Comparison of ENCODE assay signal across 17 cellular contexts in genomic region chr7:24779283-24779655, GRCh38. TPM values are rescaled to one million over a fixed set of nuclear protein-coding genes. Genes with fewer than 3 reads are reported as not detected.
DNase-seq lines count a peak whose midpoint lies in the region; ATAC-seq, FAIRE-seq and TF ChIP-seq lines count a peak whose summit lies in the region.
"Had no signal": no experiment of that assay in that cellular context is flagged by ENCODE, and none has a peak within 500 bp of the region (broad histone marks: within the 10 kb centered on the region; RNA-seq: fewer than 3 reads in every experiment).

No MANE protein-coding gene starts in this region.

- H3K4me3 ChIP-seq in AG04450 (ENCODE audit: low read depth, low read length) (no peak overlapping the region), astrocyte (ENCODE audit: insufficient read depth, low read depth, low read length) (no peak overlapping the region), osteoblast (ENCODE audit: insufficient read depth, low read length) (no peak overlapping the region)
- H3K4me3 ChIP-seq: GM23338, neural progenitor cell, prostate gland had no signal

- H3K79me2 ChIP-seq in astrocyte (ENCODE audit: insufficient read depth, low read length) (no peaks in the 10 kb centered on the region), osteoblast (ENCODE audit: insufficient read depth, low read length) (no peaks in the 10 kb centered on the region)

- no peaks in the 10 kb centered on the region for H3K27me3 Mint-ChIP-seq in astrocyte (ENCODE audit: low read depth, unreplicated experiment)
- H3K27me3 Mint-ChIP-seq: activated T-helper 17 cell treated with anti-CD3 and anti-CD28 coated beads, Interleukin-2, amount 50 U/mL, for 72 hours had no signal

- POLR2A ChIA-PET in AG04450 (lab: Yijun Ruan, JAX): interaction anchor here (1.1 kb wide), 1 partner anchor 21 kb away, joined by 3 read pairs; no protein-coding TSS in a partner anchor

- peak overlapping the region; percentile 92 for H3K27ac Mint-ChIP-seq in astrocyte (ENCODE audit: unreplicated experiment)
- H3K27ac Mint-ChIP-seq: activated T-helper 17 cell treated with anti-CD3 and anti-CD28 coated beads, Interleukin-2, amount 50 U/mL, for 72 hours; GM23338; neural progenitor cell; T-helper 2 cell treated with Interferon-gamma antibody and Interleukin-4, amounts not matched to agents 5 μg/mL and 100 μg/mL, for 36 hours had no signal

- CTCF ChIA-PET in AG04450 (lab: Charles Lee): interaction anchor here (1.1 to 3.0 kb wide), 4 partner anchors 33 to 319 kb away, joined by 3 to 28 read pairs (median 7); no protein-coding TSS in a partner anchor

- DNase-seq in AG04450 (ENCODE audit: low read depth, low spot score): no peak
- no peak for DNase-seq in GM12891 (ENCODE audit: insufficient read length, low spot score)
- no peak for DNase-seq in astrocyte (ENCODE audit: low read depth)
- no peak for DNase-seq in osteoblast (ENCODE audit: insufficient read length, low spot score, missing footprints)
- DNase-seq in GM03348 (ENCODE audit: low spot score): no peak
- DNase-seq: activated CD4-positive, CD25-positive, alpha-beta regulatory T cell; activated CD8-positive, alpha-beta memory T cell treated with anti-CD3 and anti-CD28 coated beads for 24 hours; NCI-H1417 treated with DMSO at 0.1 percent for 48 hours; NCI-H526 treated with DMSO at 0.1 percent for 48 hours; PC-3 had no signal

- H3K36me3 ChIP-seq in astrocyte (ENCODE audit: insufficient read depth, low read length) (no peaks in the 10 kb centered on the region), osteoblast (ENCODE audit: insufficient read depth, low read length) (no peaks in the 10 kb centered on the region)
- H3K36me3 ChIP-seq: neural progenitor cell, prostate gland had no signal

- no peak for TF ChIP-seq CTCF in AG04450 (IDR thresholded peaks at IDR 0.05; ENCODE audit: low read depth, low read length)
- TF ChIP-seq CTCF in astrocyte (IDR thresholded peaks at IDR 0.05; ENCODE audit: insufficient read depth, low read depth, low read length): no peak
- no peak for TF ChIP-seq CTCF in osteoblast (IDR thresholded peaks at IDR 0.05; ENCODE audit: extremely low read depth, low read depth, low read length)

- TF ChIP-seq POLR2A in GM12891 (IDR thresholded peaks at IDR 0.05; ENCODE audit: low read depth, low read length): no peak

- H3K9me3 Mint-ChIP-seq in astrocyte (ENCODE audit: unreplicated experiment): peaks cover 3% of the 10 kb centered on the region

- H3K4me1 ChIP-seq in astrocyte (ENCODE audit: insufficient read depth, low read length): peaks cover 10% of the 10 kb centered on the region
- peaks cover 29% of the 10 kb centered on the region for H3K4me1 ChIP-seq in osteoblast (ENCODE audit: insufficient read depth, low read length)
- H3K4me1 ChIP-seq: neural progenitor cell, prostate gland had no signal

- H3K9me3 ChIP-seq in AG04450 (ENCODE audit: control insufficient read depth, insufficient read depth, low read length): no peaks in the 10 kb centered on the region
- H3K9me3 ChIP-seq in astrocyte (ENCODE audit: insufficient read depth, low read depth, low read length): no peaks in the 10 kb centered on the region
- H3K9me3 ChIP-seq in osteoblast (ENCODE audit: low read depth, low read length): no peaks in the 10 kb centered on the region
- H3K9me3 ChIP-seq: prostate gland had no signal

- no peak for FAIRE-seq in GM12891 (lab: Jason Lieb, UNC)
- FAIRE-seq in astrocyte (lab: Jason Lieb, UNC): no peak

- no peak overlapping the region for H3K4me3 Mint-ChIP-seq in astrocyte (ENCODE audit: unreplicated experiment)
- H3K4me3 Mint-ChIP-seq: activated T-helper 17 cell treated with anti-CD3 and anti-CD28 coated beads, Interleukin-2, amount 50 U/mL, for 72 hours; GM23338; neural progenitor cell; T-helper 2 cell treated with Interferon-gamma antibody and Interleukin-4, amounts not matched to agents 5 μg/mL and 100 μg/mL, for 36 hours had no signal

- H3K4me2 ChIP-seq in astrocyte (ENCODE audit: low read length) (no peak overlapping the region), osteoblast (ENCODE audit: insufficient read depth, low read length) (peak overlapping the region; percentile 25)
- H3K4me2 ChIP-seq: GM23338, neural progenitor cell had no signal

- H2AFZ ChIP-seq in astrocyte (ENCODE audit: low read depth, low read length): no peak overlapping the region
- H2AFZ ChIP-seq in osteoblast (ENCODE audit: low read length): peak overlapping the region; percentile 48
- H2AFZ ChIP-seq: GM23338, neural progenitor cell had no signal

- ATAC-seq in HG02623 (IDR thresholded peaks at IDR 0.05; ENCODE audit: unreplicated experiment) (no peak), GM21423 (IDR thresholded peaks at IDR 0.05; ENCODE audit: unreplicated experiment) (no peak)
- ATAC-seq: GM23338, PC-3 had no signal

- H3K9ac ChIP-seq in astrocyte (ENCODE audit: low read length): no peak overlapping the region
- H3K9ac ChIP-seq: neural progenitor cell had no signal

- H3K27me3 ChIP-seq in AG04450 (ENCODE audit: control insufficient read depth, insufficient read depth, low read length): no peaks in the 10 kb centered on the region
- H3K27me3 ChIP-seq in astrocyte (ENCODE audit: insufficient read depth, low read length): no peaks in the 10 kb centered on the region
- no peaks in the 10 kb centered on the region for H3K27me3 ChIP-seq in osteoblast (ENCODE audit: insufficient read depth, low read length)
- H3K27me3 ChIP-seq: neural progenitor cell had no signal

- peaks cover 9% of the 10 kb centered on the region for H3K4me1 Mint-ChIP-seq in astrocyte (ENCODE audit: low read depth, unreplicated experiment)
- H3K4me1 Mint-ChIP-seq: neural progenitor cell had no signal

- H3K27ac ChIP-seq in AG04450 (ENCODE audit: low read depth, low read length): peak overlapping the region; percentile 78
- H3K27ac ChIP-seq in astrocyte (ENCODE audit: low read depth, low read length): no peak overlapping the region
- H3K27ac ChIP-seq in osteoblast (ENCODE audit: low read depth, low read length): peak overlapping the region; percentile 80
- H3K27ac ChIP-seq: neural progenitor cell, prostate gland had no signal

- peaks cover 12% of the 10 kb centered on the region for H3K36me3 Mint-ChIP-seq in astrocyte (ENCODE audit: low read depth, unreplicated experiment)

- H4K20me1 ChIP-seq in astrocyte (ENCODE audit: insufficient read depth, low read length) (no peaks in the 10 kb centered on the region), osteoblast (ENCODE audit: insufficient read depth, low read length) (no peaks in the 10 kb centered on the region)

TF ChIP-seq in GM12891, 5 proteins besides CTCF, POLR2A, EP300 and RAD21:
- peak; percentile 41 for TF ChIP-seq SPI1 (IDR thresholded peaks at IDR 0.05; ENCODE audit: low read depth, low read length)
- no peak for TF ChIP-seq TAF1 (IDR thresholded peaks at IDR 0.05; ENCODE audit: low read depth, low read length)

RNA-seq across cellular contexts. Expression of gene GSDME, which starts 22.0 kb away (rescaled TPM):
- 58.3 and 63.8 TPM in 2 replicates for polyA plus RNA-seq in AG04450 (2011; rRNA removed)
- 55.3 and 77.2 TPM in 2 replicates for polyA minus RNA-seq in AG04450 (2011; rRNA and poly(A)+ RNA removed)
- 122 TPM for polyA plus RNA-seq in GM12891 (2012; ENCODE audit: low read depth, missing spikeins)
- 25.0 and 27.7 TPM in 2 replicates for total RNA-seq in astrocyte
- total RNA-seq in osteoblast: 42.3 and 44.5 TPM in 2 replicates
